Comparison of ENCODE assay signal across 35 cellular contexts in genomic region chr10:29026802-29027201, GRCh38.
"Had no signal": no experiment of that assay in that cellular context is flagged by ENCODE, and none has a peak within 500 bp of the region (broad histone marks: within the 10 kb centered on the region; RNA-seq: fewer than 3 reads in every experiment).

No MANE protein-coding gene starts in this region.

- H3K36me3 ChIP-seq: adrenal gland, breast epithelium, MG63 had no signal

- H3K4me1 ChIP-seq: adrenal gland, body of pancreas, breast epithelium had no signal

- H3K27ac ChIP-seq: adrenal gland, body of pancreas, breast epithelium, VCaP had no signal

- FAIRE-seq: astrocyte, RCC 7860 had no signal

- H3K9me3 ChIP-seq: adrenal gland, body of pancreas, breast epithelium, MG63 had no signal

- H3K27me3 Mint-ChIP-seq: activated B cell treated with CpG ODN at 0.5 μM for 24 hours; activated CD4-positive, alpha-beta memory T cell treated with anti-CD3 and anti-CD28 coated beads for 36 hours had no signal

- ATAC-seq: activated naive CD4-positive, alpha-beta T cell treated with anti-CD3 and anti-CD28 coated beads, Interleukin-2, amount 50 U/mL, for 72 hours; activated T-cell treated with anti-CD3 and anti-CD28 coated beads, Interleukin-2, amount 50 U/mL, for 4 hours; body of pancreas; PC-3 had no signal

- H3K4me3 Mint-ChIP-seq: activated B cell treated with CpG ODN at 0.5 μM for 24 hours; activated CD4-positive, alpha-beta memory T cell treated with anti-CD3 and anti-CD28 coated beads for 36 hours; activated naive CD4-positive, alpha-beta T cell treated with anti-CD3 and anti-CD28 coated beads for 36 hours; activated T-cell treated with anti-CD3 and anti-CD28 coated beads, Interleukin-2, amount 50 U/mL, for 4 hours; activated T-helper 1 cell treated with anti-CD3 and anti-CD28 coated beads, Interleukin-12 subunit alpha, Interleukin-12 subunit beta, Interleukin-2, Interleukin-4 antibody, amounts not matched to agents 30 ng/mL and 10 ng/mL and 1 ng/mL, durations not matched to agents 14 hours and 24 hours and 36 hours had no signal

- DNase-seq: activated B cell treated with CpG ODN at 0.5 μM for 24 hours; activated CD4-positive, alpha-beta memory T cell treated with anti-CD3 and anti-CD28 coated beads for 36 hours; activated CD4-positive, alpha-beta T cell treated with anti-CD3 and anti-CD28 coated beads for 4 hours; activated CD4-positive, alpha-beta T cell treated with anti-CD3 and anti-CD28 coated beads, Interleukin-2, amount 50 U/mL, for 1 hour; activated CD4-positive, CD25-positive, alpha-beta regulatory T cell treated with anti-CD3 and anti-CD28 coated beads, Interleukin-2, amount 50 U/mL, for 72 hours; activated CD8-positive, alpha-beta memory T cell treated with anti-CD3 and anti-CD28 coated beads, Interleukin-2, amount 50 U/mL, for 4 hours; activated gamma-delta T cell treated with Interleukin-2 at 50 U/mL for 16 hours; activated naive CD4-positive, alpha-beta T cell treated with anti-CD3 and anti-CD28 coated beads for 36 hours; activated T-cell treated with anti-CD3 and anti-CD28 coated beads for 4 hours; activated T-cell treated with anti-CD3 and anti-CD28 coated beads, Interleukin-2, amount 50 U/mL, for 4 hours; adrenal gland; body of pancreas; caudate nucleus; cerebellar nuclear complex; Kasumi-1; MG63; NCI-H1092; NCI-H1436 treated with DMSO at 0.1 percent for 48 hours; NCI-H1694 treated with DMSO at 0.1 percent for 48 hours; NCI-H2029; NCI-H345; NCI-H524 treated with DMSO at 0.1 percent for 48 hours; NK-92 treated with Interleukin-12 subunit alpha and Interleukin-12 subunit beta, amount 100 ng/mL, for 24 hours; PC-3; Right ventricle myocardium superior; SW 1271; T-helper 1 cell; T-helper 2 cell; T-helper 9 cell had no signal

- H3K27me3 ChIP-seq: adrenal gland, body of pancreas, breast epithelium, MG63 had no signal

- H3K27ac Mint-ChIP-seq: activated B cell treated with CpG ODN at 0.5 μM for 24 hours; activated CD4-positive, alpha-beta memory T cell treated with anti-CD3 and anti-CD28 coated beads for 36 hours; activated naive CD4-positive, alpha-beta T cell treated with anti-CD3 and anti-CD28 coated beads for 36 hours; activated naive CD4-positive, alpha-beta T cell treated with anti-CD3 and anti-CD28 coated beads, Interleukin-2, amount 50 U/mL, for 72 hours; activated T-helper 1 cell treated with anti-CD3 and anti-CD28 coated beads, Interleukin-12 subunit alpha, Interleukin-12 subunit beta, Interleukin-2, Interleukin-4 antibody, amounts not matched to agents 30 ng/mL and 10 ng/mL and 1 ng/mL, durations not matched to agents 14 hours and 24 hours and 36 hours had no signal

- H3K9me3 Mint-ChIP-seq: activated B cell treated with CpG ODN at 0.5 μM for 24 hours; activated CD4-positive, alpha-beta memory T cell treated with anti-CD3 and anti-CD28 coated beads for 36 hours; activated naive CD4-positive, alpha-beta T cell treated with anti-CD3 and anti-CD28 coated beads for 36 hours; activated naive CD4-positive, alpha-beta T cell treated with anti-CD3 and anti-CD28 coated beads, Interleukin-2, amount 50 U/mL, for 72 hours; activated T-cell treated with anti-CD3 and anti-CD28 coated beads, Interleukin-2, amount 50 U/mL, for 4 hours; activated T-helper 1 cell treated with anti-CD3 and anti-CD28 coated beads, Interleukin-12 subunit alpha, Interleukin-12 subunit beta, Interleukin-2, Interleukin-4 antibody, amounts not matched to agents 30 ng/mL and 10 ng/mL and 1 ng/mL, durations not matched to agents 14 hours and 24 hours and 36 hours had no signal

- H3K4me3 ChIP-seq: adrenal gland, body of pancreas, breast epithelium, MG63 had no signal

- H3K4me1 Mint-ChIP-seq: activated B cell treated with CpG ODN at 0.5 μM for 24 hours had no signal

- H3K36me3 Mint-ChIP-seq: activated CD4-positive, alpha-beta memory T cell treated with anti-CD3 and anti-CD28 coated beads for 36 hours; activated naive CD4-positive, alpha-beta T cell treated with anti-CD3 and anti-CD28 coated beads, Interleukin-2, amount 50 U/mL, for 72 hours had no signal
